1 cellular context compared by ENCODE assay signal in the genomic region with DNA sequence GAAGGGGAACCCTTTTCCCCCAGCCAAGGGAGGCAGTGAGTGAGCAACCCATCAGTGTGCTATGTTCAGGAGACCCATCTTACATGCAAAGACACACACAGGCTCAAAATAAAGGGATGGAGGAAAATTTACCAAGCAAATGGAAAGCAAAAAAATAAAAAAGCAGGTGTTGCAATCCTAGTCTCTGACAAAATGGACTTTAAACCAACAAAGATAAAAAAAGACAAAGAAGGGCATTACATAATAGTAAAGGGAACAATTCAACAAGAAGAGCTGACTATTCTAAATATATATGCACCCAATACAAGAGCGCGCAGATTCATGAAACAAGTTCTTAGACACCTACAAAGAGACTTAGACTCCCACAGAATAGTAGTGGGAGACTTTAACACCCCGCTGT. TPM values are rescaled to one million over a fixed set of nuclear protein-coding genes. Genes with fewer than 3 reads are reported as not detected.
"Had no signal": no experiment of that assay in that cellular context is flagged by ENCODE, and none has a peak within 500 bp of the region (broad histone marks: within the 10 kb centered on the region; RNA-seq: fewer than 3 reads in every experiment).

No MANE protein-coding gene starts in this region.

RNA-seq across cellular contexts. Expression of a gene that starts 47.9 kb away (rescaled TPM):
- total RNA-seq: HT-29 had no signal
